In genomic region chr5:142978726-142979125, GRCh38 we compare ENCODE assay signal across 26 cellular contexts.
DNase-seq lines count a peak whose midpoint lies in the region; ATAC-seq, FAIRE-seq and TF ChIP-seq lines count a peak whose summit lies in the region.
"Had no signal": no experiment of that assay in that cellular context is flagged by ENCODE, and none has a peak within 500 bp of the region (broad histone marks: within the 10 kb centered on the region; RNA-seq: fewer than 3 reads in every experiment).

No MANE protein-coding gene starts in this region.

- H3K27ac ChIP-seq in BLaER1: peak overlapping the region; percentile 83
- peak overlapping the region; percentile 58 for H3K27ac ChIP-seq in endothelial cell of umbilical vein (ENCODE audit: insufficient read depth, low read depth, low read length)
- H3K27ac ChIP-seq in right cardiac atrium (ENCODE audit: low read length): no peak overlapping the region
- H3K27ac ChIP-seq: coronary artery had no signal

- peaks cover 13% of the 10 kb centered on the region for H3K9me3 ChIP-seq in BLaER1
- H3K9me3 ChIP-seq in endothelial cell of umbilical vein (replicated peaks; ENCODE audit: control insufficient read depth, insufficient read depth, low read length): no peaks in the 10 kb centered on the region
- no peaks in the 10 kb centered on the region for H3K9me3 ChIP-seq in right cardiac atrium (ENCODE audit: control insufficient read depth, low read length)
- H3K9me3 ChIP-seq: heart left ventricle, stomach, tibial nerve had no signal

- H3K4me3 Mint-ChIP-seq in activated CD4-positive, alpha-beta memory T cell treated with anti-CD3 and anti-CD28 coated beads for 36 hours: no peak overlapping the region
- H3K4me3 Mint-ChIP-seq: brain had no signal

- CTCF ChIA-PET in activated CD4-positive, alpha-beta memory T cell treated with anti-CD3 and anti-CD28 coated beads for 36 hours (lab: Charles Lee): interaction anchor here (0.6 kb wide), 1 partner anchor 453 kb away, joined by 3 read pairs; no protein-coding TSS in a partner anchor
- CTCF ChIA-PET in endothelial cell of umbilical vein (lab: Charles Lee): interaction anchor here (0.6 to 1.7 kb wide), 7 partner anchors 16 to 425 kb away, joined by 3 to 6 read pairs (median 3); partner anchors contain the start of gene NR3C1

- intact Hi-C loops in activated CD4-positive, alpha-beta memory T cell treated with anti-CD3 and anti-CD28 coated beads for 36 hours (cut with micrococcal nuclease): no loop called here
- intact Hi-C loops in endothelial cell of umbilical vein (cut with micrococcal nuclease) (no loop called here), right cardiac atrium (cut with DNase I) (no loop called here)

- no peak for TF ChIP-seq CTCF in endothelial cell of umbilical vein (IDR thresholded peaks at IDR 0.05; ENCODE audit: extremely low read depth in 1 of 2, insufficient read depth in 1 of 2, low read depth in 1 of 2, low read length in 2 of 2)

- BruUV-seq in endothelial cell of umbilical vein (replicated peaks; lab: Mats Ljungman, UMichigan): no TSS peak

- H2AFZ ChIP-seq in endothelial cell of umbilical vein (ENCODE audit: low read depth, low read length): no peak overlapping the region

- no peak for TF ChIP-seq POLR2A in endothelial cell of umbilical vein (IDR thresholded peaks at IDR 0.05; ENCODE audit: low read depth, low read length)

- no peaks in the 10 kb centered on the region for H3K79me2 ChIP-seq in endothelial cell of umbilical vein (ENCODE audit: control insufficient read depth, insufficient read depth, low read length)

- H3K4me1 Mint-ChIP-seq in activated CD4-positive, alpha-beta memory T cell treated with anti-CD3 and anti-CD28 coated beads for 36 hours (ENCODE audit: low read depth): peaks cover 66% of the 10 kb centered on the region

- ATAC-seq in right cardiac atrium (no peak), HG02678 (IDR thresholded peaks at IDR 0.05; ENCODE audit: unreplicated experiment) (no peak), left lobe of liver (no peak), GM21367 (IDR thresholded peaks at IDR 0.05; ENCODE audit: unreplicated experiment) (no peak)
- ATAC-seq: activated CD4-positive, CD25-positive, alpha-beta regulatory T cell treated with anti-CD3 and anti-CD28 coated beads, Interleukin-2, amount 50 U/mL, for 24 hours; heart left ventricle; left colon had no signal

- H3K4me1 ChIP-seq in BLaER1: peaks cover 79% of the 10 kb centered on the region
- H3K4me1 ChIP-seq in endothelial cell of umbilical vein (ENCODE audit: control insufficient read depth, extremely low read depth, insufficient read depth, low read length): peaks cover 62% of the 10 kb centered on the region
- H3K4me1 ChIP-seq in right cardiac atrium (ENCODE audit: control insufficient read depth, insufficient read depth, low read length): peaks cover 12% of the 10 kb centered on the region

- no peak overlapping the region for H3K9ac ChIP-seq in BLaER1
- no peak overlapping the region for H3K9ac ChIP-seq in endothelial cell of umbilical vein (replicated peaks; ENCODE audit: extremely low read depth, insufficient read depth, low read length)

- peak; percentile 74 for FAIRE-seq in endothelial cell of umbilical vein (lab: Jason Lieb, UNC)
- FAIRE-seq: endometrium, GM12892, GM19239 had no signal

- no peak overlapping the region for H3K4me3 ChIP-seq in BLaER1
- H3K4me3 ChIP-seq in endothelial cell of umbilical vein (replicated peaks in 1 of 3; ENCODE audit: insufficient read depth in 1 of 3, low read depth in 1 of 3, low read length in 3 of 3): no peak overlapping the region
- no peak overlapping the region for H3K4me3 ChIP-seq in right cardiac atrium (ENCODE audit: low read length)
- H3K4me3 ChIP-seq: coronary artery, heart left ventricle, stomach, tibial nerve had no signal

- DNase-seq in ELR (ENCODE audit: low read depth) (peak; percentile 58), endothelial cell of umbilical vein (ENCODE audit: low read depth, low spot score) (peak; percentile 70), right cardiac atrium (no peak), left lobe of liver (ENCODE audit: low spot score) (no peak)
- DNase-seq in activated CD4-positive, alpha-beta memory T cell treated with anti-CD3 and anti-CD28 coated beads for 36 hours: no peak
- DNase-seq: DND-41; heart left ventricle; left colon; mesenchymal stem cell; naive B cell; NCI-H1105 treated with DMSO at 0.1 percent for 48 hours; NCI-H510A; retina; stimulated activated CD4-positive, alpha-beta T cell treated with anti-CD3 and anti-CD28 coated beads, Interleukin-12 subunit alpha, Interleukin-12 subunit beta, amount 100 ng/mL, for 4 hours; stomach; T-helper 9 cell had no signal

- peak overlapping the region; percentile 33 for H3K27ac Mint-ChIP-seq in activated CD4-positive, alpha-beta memory T cell treated with anti-CD3 and anti-CD28 coated beads for 36 hours
- H3K27ac Mint-ChIP-seq: brain had no signal

- H4K20me1 ChIP-seq in BLaER1 (no peaks in the 10 kb centered on the region), endothelial cell of umbilical vein (replicated peaks; ENCODE audit: control insufficient read depth, extremely low read depth, insufficient read depth, low read length) (no peaks in the 10 kb centered on the region)

- H3K4me2 ChIP-seq in BLaER1 (peak overlapping the region; percentile 72; the same call in 1 of the 2 replicates), endothelial cell of umbilical vein (ENCODE audit: insufficient read depth, low read length) (peak overlapping the region; percentile 46)

- POLR2A ChIA-PET in activated CD4-positive, alpha-beta memory T cell treated with anti-CD3 and anti-CD28 coated beads for 36 hours (lab: Charles Lee): no interaction called here
- POLR2A ChIA-PET in endothelial cell of umbilical vein (lab: Charles Lee): interaction anchor here (0.7 to 1.3 kb wide), 2 partner anchors 23 to 816 kb away, joined by 3 read pairs; no protein-coding TSS in a partner anchor

- WGBS in right cardiac atrium: 71% methylated on average over 1 of the region's 1 CpG

- H3K9me3 Mint-ChIP-seq in activated CD4-positive, alpha-beta memory T cell treated with anti-CD3 and anti-CD28 coated beads for 36 hours: no peaks in the 10 kb centered on the region
- H3K9me3 Mint-ChIP-seq: brain, naive B cell had no signal

- no peaks in the 10 kb centered on the region for H3K36me3 Mint-ChIP-seq in activated CD4-positive, alpha-beta memory T cell treated with anti-CD3 and anti-CD28 coated beads for 36 hours
- H3K36me3 Mint-ChIP-seq: brain had no signal

- H3K36me3 ChIP-seq in BLaER1 (0 out of 2 replicates have a peak, but pooled peaks cover 5% of the 10 kb centered on the region), endothelial cell of umbilical vein (ENCODE audit: control insufficient read depth in 2 of 2, extremely low read depth in 1 of 2, insufficient read depth in 2 of 2, low read length in 2 of 2) (no peaks in the 10 kb centered on the region)
- H3K36me3 ChIP-seq: heart left ventricle, stomach, tibial nerve had no signal

- dilution Hi-C loops in endothelial cell of umbilical vein (cut with MboI; ENCODE audit: extremely low pct_ligation_motif_present, low sequenced_read_pairs): no loop called here

- H3K27me3 ChIP-seq in BLaER1 (no peaks in the 10 kb centered on the region), endothelial cell of umbilical vein (ENCODE audit: control insufficient read depth in 2 of 2, insufficient read depth in 2 of 2, low read length in 2 of 2) (no peaks in the 10 kb centered on the region), right cardiac atrium (ENCODE audit: control insufficient read depth, insufficient read depth) (no peaks in the 10 kb centered on the region)
- H3K27me3 ChIP-seq: heart left ventricle, stomach, tibial nerve had no signal

- no peaks in the 10 kb centered on the region for H3K27me3 Mint-ChIP-seq in activated CD4-positive, alpha-beta memory T cell treated with anti-CD3 and anti-CD28 coated beads for 36 hours
- H3K27me3 Mint-ChIP-seq: naive B cell had no signal

- H3K9me1 ChIP-seq in endothelial cell of umbilical vein (replicated peaks; ENCODE audit: control insufficient read depth, extremely low read depth, insufficient read depth, low read length): no peaks in the 10 kb centered on the region

TF ChIP-seq in endothelial cell of umbilical vein, 7 proteins besides CTCF, POLR2A, EP300 and RAD21:
- TF ChIP-seq GATA2 (IDR thresholded peaks at IDR 0.05; ENCODE audit: insufficient read depth, insufficient read length, low read depth, low read length) (peak; percentile 20), MYC (IDR thresholded peaks at IDR 0.05; ENCODE audit: low read depth, low read length) (no peak), JUN (IDR thresholded peaks at IDR 0.05; ENCODE audit: borderline replicate concordance, insufficient read depth, insufficient read length, low read depth) (peak; percentile 6), POLR2AphosphoS5 (IDR thresholded peaks at IDR 0.05; ENCODE audit: insufficient read depth, low read depth, low read length) (no peak), FOS (IDR thresholded peaks at IDR 0.05; ENCODE audit: borderline replicate concordance, insufficient read depth, low read length) (peak; percentile 62)

Comparison
In these comparisons a context has a peak if more than half of its experiments do, and no peak if none do; other contexts are left out.
1. DNase-seq: peak in ELR (single experiment) and endothelial cell of umbilical vein (single experiment); none in activated CD4-positive, alpha-beta memory T cell treated with anti-CD3 and anti-CD28 coated beads for 36 hours (single experiment), right cardiac atrium (0 of 3) and left lobe of liver (single experiment).